Comparison of ENCODE assay signal across 9 cellular contexts in genomic region chr11:118927554-118928107, GRCh38. TPM values are rescaled to one million over a fixed set of nuclear protein-coding genes. Genes with fewer than 3 reads are reported as not detected.
DNase-seq lines count a peak whose midpoint lies in the region; ATAC-seq and TF ChIP-seq lines count a peak whose summit lies in the region.
"Had no signal": no experiment of that assay in that cellular context is flagged by ENCODE, and none has a peak within 500 bp of the region (broad histone marks: within the 10 kb centered on the region; RNA-seq: fewer than 3 reads in every experiment).

No MANE protein-coding gene starts in this region.

- peak overlapping the region; percentile 98 to 100 (median 100) for H3K27ac Mint-ChIP-seq in IgD-negative memory B cell
- H3K27ac Mint-ChIP-seq in naive thymus-derived CD4-positive, alpha-beta T cell = peak overlapping the region; percentile 93 to 100 (median 99)

- ATAC-seq in naive thymus-derived CD4-positive, alpha-beta T cell = no peak

- H3K27ac ChIP-seq in naive thymus-derived CD4-positive, alpha-beta T cell (ENCODE audit: low read depth, low read length) = peak overlapping the region; percentile 96
- H3K27ac ChIP-seq in brain microvascular endothelial cell = no peak overlapping the region

- H3K4me3 ChIP-seq in cardiac fibroblast (replicated peaks in 1 of 2; ENCODE audit: low read depth in 2 of 2, low read length in 2 of 2) = peak overlapping the region; percentile 61 to 73
- H3K4me3 ChIP-seq in naive thymus-derived CD4-positive, alpha-beta T cell (ENCODE audit: low read length) = peak overlapping the region; percentile 99
- H3K4me3 ChIP-seq in brain microvascular endothelial cell (ENCODE audit: low read depth, low read length) = no peak overlapping the region

- CTCF ChIA-PET in naive thymus-derived CD4-positive, alpha-beta T cell (lab: Charles Lee) = interaction anchor here (0.6 to 2.4 kb wide), 2 partner anchors 138 to 139 kb away, joined by 3 to 10 read pairs; partner anchors contain the start of gene DDX6

- intact Hi-C loops in naive thymus-derived CD4-positive, alpha-beta T cell (cut with micrococcal nuclease) = loop anchor here (1.0 to 5.0 kb wide), 19 partner anchors 13 to 705 kb away; partner anchors contain the start of genes DDX6 (in 2 of the 2), KMT2A (in 2 of the 2), RPS25 (in 2 of the 2) and TRAPPC4 (in 2 of the 2)
- intact Hi-C loops in posterior vena cava (cut with DNase I) = loop anchor here in 1 of 2 donors (5.0 kb wide), 1 partner anchor 35 kb away; no protein-coding TSS in a partner anchor

- no peaks in the 10 kb centered on the region for H3K9me3 ChIP-seq in naive thymus-derived CD4-positive, alpha-beta T cell (ENCODE audit: control insufficient read depth in 2 of 3, low read length in 3 of 3)

- H3K4me1 Mint-ChIP-seq in IgD-negative memory B cell = peaks cover 23 to 43% (median 41%) of the 10 kb centered on the region in 3 donors
- peaks cover 25 to 56% (median 40%) of the 10 kb centered on the region in 7 donors for H3K4me1 Mint-ChIP-seq in naive thymus-derived CD4-positive, alpha-beta T cell

- peaks cover 0 to 2% (median 0%) of the 10 kb centered on the region in 3 donors for H3K9me3 Mint-ChIP-seq in IgD-negative memory B cell
- H3K9me3 Mint-ChIP-seq in naive thymus-derived CD4-positive, alpha-beta T cell = peaks cover 0 to 7% (median 0%) of the 10 kb centered on the region in 11 donors

- H3K27me3 ChIP-seq in naive thymus-derived CD4-positive, alpha-beta T cell (ENCODE audit: control insufficient read depth in 2 of 2, insufficient read depth in 2 of 2, low read length in 2 of 2) = no peaks in the 10 kb centered on the region
- no peaks in the 10 kb centered on the region for H3K27me3 ChIP-seq in brain microvascular endothelial cell (replicated peaks)

- in situ Hi-C loops in brain microvascular endothelial cell (cut with HindIII; ENCODE audit: low pct_ligation_motif_present, low sequenced_read_pairs) = loop anchor here (25.0 kb wide), 1 partner anchor 215 kb away; no protein-coding TSS in a partner anchor

- TF ChIP-seq CTCF in cardiac fibroblast (IDR thresholded peaks at IDR 0.05; ENCODE audit: low read depth, low read length) (no peak), brain microvascular endothelial cell (IDR thresholded peaks at IDR 0.05; ENCODE audit: low read depth, low read length, missing control alignments) (no peak)

- DNase-seq in 8988T (peak; percentile 21), cardiac fibroblast (ENCODE audit: low read depth in 2 of 2) (no peak), SKM-1 treated with dmso at 0.1 percent for 144 hours (lab: John Stamatoyannopoulos, UW; ENCODE audit: unreplicated experiment) (no peak), posterior vena cava (ENCODE audit: low spot score) (no peak), brain microvascular endothelial cell (no peak), NCI-H2029 treated with DMSO at 0.1 percent for 48 hours (lab: John Stamatoyannopoulos, UW) (no peak)
- DNase-seq in naive thymus-derived CD4-positive, alpha-beta T cell = no peak

- POLR2A ChIA-PET in naive thymus-derived CD4-positive, alpha-beta T cell (lab: Charles Lee) = interaction anchor here (0.6 to 5.0 kb wide), 8 partner anchors 12 to 945 kb away, joined by 3 to 76 read pairs (median 4); partner anchors contain the start of genes DDX6 and UPK2

- peak overlapping the region; percentile 87 to 99 (median 96) for H3K4me3 Mint-ChIP-seq in IgD-negative memory B cell
- H3K4me3 Mint-ChIP-seq in naive thymus-derived CD4-positive, alpha-beta T cell = peak overlapping the region; percentile 86 to 98 (median 95)

- H3K36me3 Mint-ChIP-seq in IgD-negative memory B cell = no peaks in the 10 kb centered on the region
- peaks cover 0 to 17% (median 14%) of the 10 kb centered on the region in 5 donors for H3K36me3 Mint-ChIP-seq in naive thymus-derived CD4-positive, alpha-beta T cell

- peaks cover 29 to 30% of the 10 kb centered on the region in 2 donors for H3K4me1 ChIP-seq in naive thymus-derived CD4-positive, alpha-beta T cell (ENCODE audit: control insufficient read depth in 2 of 2, insufficient read depth in 2 of 2, low read length in 2 of 2)

- H3K36me3 ChIP-seq in naive thymus-derived CD4-positive, alpha-beta T cell (ENCODE audit: control insufficient read depth in 2 of 3, insufficient read depth in 3 of 3, low read length in 3 of 3) = peaks cover 0 to 29% (median 0%) of the 10 kb centered on the region in 3 experiments
- no peaks in the 10 kb centered on the region for H3K36me3 ChIP-seq in brain microvascular endothelial cell (replicated peaks)

- peaks cover 3% of the 10 kb centered on the region for H3K27me3 Mint-ChIP-seq in IgD-negative memory B cell
- peaks cover 0 to 2% (median 0%) of the 10 kb centered on the region in 5 donors for H3K27me3 Mint-ChIP-seq in naive thymus-derived CD4-positive, alpha-beta T cell

RNA-seq across cellular contexts. Expression of gene BCL9L, which starts 1.9 kb away (rescaled TPM):
- 2.8 TPM for polyA plus RNA-seq in IgD-negative memory B cell
- total RNA-seq in naive thymus-derived CD4-positive, alpha-beta T cell = 100 to 1,000 TPM in 4 of 5 experiments, 10 to 100 TPM in 1; 67.8 to 269 (median 266) TPM
- 1 to 10 TPM; 6.7 to 7.2 TPM for polyA plus RNA-seq in naive thymus-derived CD4-positive, alpha-beta T cell
- 10 to 100 TPM; 89.2 to 89.5 TPM for total RNA-seq in posterior vena cava

RNA-seq across cellular contexts. Expression of gene UPK2, which starts 28.5 kb away (rescaled TPM):
- not detected for polyA plus RNA-seq in IgD-negative memory B cell
- under 1 TPM in 1 of 5 experiments, not detected in 4; 0.24 TPM for total RNA-seq in naive thymus-derived CD4-positive, alpha-beta T cell
- polyA plus RNA-seq in naive thymus-derived CD4-positive, alpha-beta T cell = under 1 TPM in 1 of 2 donors, not detected in 1; 0.51 TPM
- not detected for total RNA-seq in posterior vena cava
- total RNA-seq: activated CD8-positive, alpha-beta memory T cell treated with anti-CD3 and anti-CD28 coated beads for 36 hours had no signal

RNA-seq across cellular contexts. Expression of gene FOXR1, which starts 43.9 kb away (rescaled TPM):
- not detected for polyA plus RNA-seq in IgD-negative memory B cell
- not detected for total RNA-seq in naive thymus-derived CD4-positive, alpha-beta T cell
- polyA plus RNA-seq in naive thymus-derived CD4-positive, alpha-beta T cell = not detected
- not detected for total RNA-seq in posterior vena cava
- total RNA-seq: activated CD8-positive, alpha-beta memory T cell treated with anti-CD3 and anti-CD28 coated beads for 36 hours had no signal

RNA-seq across cellular contexts. Expression of gene CXCR5, which starts 43.9 kb away (rescaled TPM):
- 93.4 TPM for polyA plus RNA-seq in IgD-negative memory B cell
- 1 to 10 TPM in 4 of 5 experiments, under 1 TPM in 1; 0.41 to 2.9 (median 2.1) TPM for total RNA-seq in naive thymus-derived CD4-positive, alpha-beta T cell
- polyA plus RNA-seq in naive thymus-derived CD4-positive, alpha-beta T cell = 1 to 10 TPM in 1 of 2 donors, under 1 TPM in 1; 0.60 to 1.1 TPM
- under 1 TPM in 1 of 2 donors, not detected in 1; 0.10 TPM for total RNA-seq in posterior vena cava
